Comparison of ENCODE assay signal across 1 cellular context in genomic region chr6:77425676-77426075, GRCh38.
TF ChIP-seq lines count a peak whose summit lies in the region.

No MANE protein-coding gene starts in this region.

TF ChIP-seq in HepG2, 621 proteins besides CTCF, POLR2A, EP300 and RAD21 (continued from another document):
- TF ChIP-seq PATZ1 (CRISPR knock-in tag; IDR thresholded peaks at IDR 0.05) = no peak
- no peak for TF ChIP-seq ATF7 (IDR thresholded peaks at IDR 0.05)
- no peak for TF ChIP-seq ATF7 (CRISPR knock-in tag; IDR thresholded peaks at IDR 0.05)
- TF ChIP-seq NCOR1 (IDR thresholded peaks at IDR 0.05; ENCODE audit: borderline replicate concordance, low read length) = no peak
- no peak for TF ChIP-seq UBTF (CRISPR knock-in tag; IDR thresholded peaks at IDR 0.05)
- no peak for TF ChIP-seq HNF4A (CRISPR knock-in tag; IDR thresholded peaks at IDR 0.05)
- no peak for TF ChIP-seq HBP1 (CRISPR knock-in tag; IDR thresholded peaks at IDR 0.05; ENCODE audit: low read depth)
- TF ChIP-seq ZNF264 (CRISPR knock-in tag; IDR thresholded peaks at IDR 0.05) = no peak
- no peak for TF ChIP-seq BRF2 (CRISPR knock-in tag; IDR thresholded peaks at IDR 0.05)
- TF ChIP-seq SRSF9 (IDR thresholded peaks at IDR 0.05; ENCODE audit: borderline replicate concordance, insufficient read depth, low read depth, low read length, poor library complexity, severe bottlenecking) = no peak
- no peak for TF ChIP-seq ARHGAP35 (CRISPR knock-in tag; IDR thresholded peaks at IDR 0.05; ENCODE audit: borderline replicate concordance)
- no peak for TF ChIP-seq BCLAF1 (IDR thresholded peaks at IDR 0.05)
- no peak for TF ChIP-seq ZNF382 (CRISPR knock-in tag; IDR thresholded peaks at IDR 0.05; ENCODE audit: borderline replicate concordance)
- no peak for TF ChIP-seq ZNF24 (IDR thresholded peaks at IDR 0.05)
